ENCODE assay signal across 8 cellular contexts in genomic region chr10:119166111-119166500, GRCh38. TPM values are rescaled to one million over a fixed set of nuclear protein-coding genes. Genes with fewer than 3 reads are reported as not detected.
DNase-seq lines count a peak whose midpoint lies in the region; ATAC-seq and TF ChIP-seq lines count a peak whose summit lies in the region.

No MANE protein-coding gene starts in this region.

- H3K4me3 ChIP-seq in left ventricle myocardium inferior = peak overlapping the region; percentile 72

- intact Hi-C loops in left ventricle myocardium inferior (cut with micrococcal nuclease) (no loop called here), left ventricle myocardium superior (cut with micrococcal nuclease) (loop anchor here (10.0 kb wide), 1 partner anchor 91 kb away; no protein-coding TSS in a partner anchor)

- peak overlapping the region; percentile 90 to 92 for H3K4me3 Mint-ChIP-seq in activated T-cell treated with anti-CD3 and anti-CD28 coated beads, Interleukin-2, amount 50 U/mL, for 72 hours
- peak overlapping the region; percentile 88 to 92 (median 92) for H3K4me3 Mint-ChIP-seq in immature natural killer cell

- DNase-seq in left ventricle myocardium inferior (no peak), left ventricle myocardium superior (no peak), immature natural killer cell (no peak), GM19238 (ENCODE audit: insufficient read length, low spot score) (no peak), foreskin melanocyte (no peak), OCI-M2 (lab: John Stamatoyannopoulos, UW; ENCODE audit: unreplicated experiment) (no peak)
- DNase-seq in activated T-cell treated with anti-CD3 and anti-CD28 coated beads, Interleukin-2, amount 50 U/mL, for 72 hours = no peak

- ATAC-seq in left ventricle myocardium superior = no peak
- ATAC-seq in activated T-cell treated with anti-CD3 and anti-CD28 coated beads, Interleukin-2, amount 50 U/mL, for 72 hours (replicated peaks in 1 of 2) = peak; percentile 5 to 10

- H3K27ac Mint-ChIP-seq in activated T-cell treated with anti-CD3 and anti-CD28 coated beads, Interleukin-2, amount 50 U/mL, for 72 hours = peak overlapping the region; percentile 23
- peak overlapping the region; percentile 88 to 94 (median 92) for H3K27ac Mint-ChIP-seq in immature natural killer cell

- peaks cover 39% of the 10 kb centered on the region for H3K4me1 ChIP-seq in left ventricle myocardium inferior

- H3K27me3 Mint-ChIP-seq in activated T-cell treated with anti-CD3 and anti-CD28 coated beads, Interleukin-2, amount 50 U/mL, for 72 hours (ENCODE audit: low read depth) = no peaks in the 10 kb centered on the region
- peaks cover 0 to 4% (median 2%) of the 10 kb centered on the region in 3 donors for H3K27me3 Mint-ChIP-seq in immature natural killer cell (ENCODE audit: low read depth in 3 of 3)

- peak overlapping the region; percentile 90 for H3K27ac ChIP-seq in left ventricle myocardium inferior (replicated peaks)
- peak overlapping the region; percentile 64 for H3K27ac ChIP-seq in temporal lobe (ENCODE audit: low read depth, low read length)

- H3K9me3 ChIP-seq in left ventricle myocardium inferior (replicated peaks) = no peaks in the 10 kb centered on the region

- no peaks in the 10 kb centered on the region for H3K27me3 ChIP-seq in left ventricle myocardium inferior (ENCODE audit: low read depth)

- H3K4me1 Mint-ChIP-seq in activated T-cell treated with anti-CD3 and anti-CD28 coated beads, Interleukin-2, amount 50 U/mL, for 72 hours (ENCODE audit: low read depth) = peaks cover 52% of the 10 kb centered on the region
- peaks cover 16 to 23% of the 10 kb centered on the region in 2 donors for H3K4me1 Mint-ChIP-seq in immature natural killer cell

- H3K9me3 Mint-ChIP-seq in activated T-cell treated with anti-CD3 and anti-CD28 coated beads, Interleukin-2, amount 50 U/mL, for 72 hours = no peaks in the 10 kb centered on the region
- H3K9me3 Mint-ChIP-seq in immature natural killer cell = no peaks in the 10 kb centered on the region

- no peak for TF ChIP-seq CTCF in left ventricle myocardium inferior (IDR thresholded peaks at IDR 0.05; ENCODE audit: borderline replicate concordance)

- H3K36me3 ChIP-seq in left ventricle myocardium inferior = peaks cover 42% of the 10 kb centered on the region

- H3K36me3 Mint-ChIP-seq in activated T-cell treated with anti-CD3 and anti-CD28 coated beads, Interleukin-2, amount 50 U/mL, for 72 hours (ENCODE audit: insufficient read depth in 2 of 2) = peaks cover 11 to 22% of the 10 kb centered on the region in 2 donors
- peaks cover 9 to 14% (median 14%) of the 10 kb centered on the region in 3 donors for H3K36me3 Mint-ChIP-seq in immature natural killer cell

RNA-seq across cellular contexts. Expression of gene SFXN4, which starts 0.6 kb away (rescaled TPM):
- total RNA-seq in left ventricle myocardium inferior (52.7 TPM), left ventricle myocardium superior (43.0 TPM), temporal lobe (17.5 TPM)
- 10 to 100 TPM; 31.0 to 35.1 TPM for total RNA-seq in activated T-cell treated with anti-CD3 and anti-CD28 coated beads, Interleukin-2, amount 50 U/mL, for 72 hours
- polyA plus RNA-seq in immature natural killer cell = 10 to 100 TPM; 11.6 to 15.7 (median 12.6) TPM

RNA-seq across cellular contexts. Expression of gene PRDX3, which starts 12.5 kb away (rescaled TPM):
- total RNA-seq in left ventricle myocardium inferior (301 TPM), left ventricle myocardium superior (288 TPM), temporal lobe (62.0 TPM)
- total RNA-seq in activated T-cell treated with anti-CD3 and anti-CD28 coated beads, Interleukin-2, amount 50 U/mL, for 72 hours = 100 to 1,000 TPM; 125 to 134 TPM
- 10 to 100 TPM; 61.6 to 99.8 (median 76.5) TPM for polyA plus RNA-seq in immature natural killer cell

RNA-seq across cellular contexts. Expression of gene GRK5, which starts 41.3 kb away (rescaled TPM):
- total RNA-seq in left ventricle myocardium inferior (52.8 TPM), left ventricle myocardium superior (43.4 TPM), temporal lobe (11.6 TPM)
- 10 to 100 TPM; 24.8 to 28.1 TPM for total RNA-seq in activated T-cell treated with anti-CD3 and anti-CD28 coated beads, Interleukin-2, amount 50 U/mL, for 72 hours
- 10 to 100 TPM in 1 of 3 donors, 1 to 10 TPM in 2; 2.1 to 12.4 (median 3.3) TPM for polyA plus RNA-seq in immature natural killer cell
